ENCODE assay signal across 9 cellular contexts in the genomic region with DNA sequence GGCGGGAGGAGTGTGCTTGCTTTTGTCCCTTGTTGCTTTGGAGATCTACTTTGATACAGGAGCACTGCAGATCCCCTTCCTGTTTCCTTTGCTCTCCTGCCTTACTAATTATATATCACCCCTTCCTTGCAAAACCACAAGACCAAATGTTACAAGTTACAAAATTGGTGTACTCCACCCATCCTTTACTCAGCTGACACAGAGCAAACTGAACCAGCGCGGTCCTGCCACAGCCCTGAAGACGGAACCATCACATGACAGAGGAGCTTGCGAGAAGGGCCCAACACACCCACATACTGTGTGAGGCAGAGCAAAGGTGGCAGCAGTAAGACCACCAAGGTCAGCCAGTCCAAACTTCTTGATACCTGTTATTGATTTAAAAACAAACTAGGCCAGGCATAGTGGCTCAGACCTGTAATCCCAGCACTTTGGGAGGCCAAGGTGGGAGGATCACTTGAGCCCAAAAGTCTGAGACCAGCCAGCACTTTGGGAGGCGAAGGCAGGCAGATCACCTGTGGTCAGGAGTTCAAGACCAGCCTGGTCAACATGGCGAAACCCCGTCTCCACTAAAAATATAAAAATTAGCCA. TPM values are rescaled to one million over a fixed set of nuclear protein-coding genes. Genes with fewer than 3 reads are reported as not detected.
DNase-seq lines count a peak whose midpoint lies in the region; ATAC-seq and TF ChIP-seq lines count a peak whose summit lies in the region.
"Had no signal": no experiment of that assay in that cellular context is flagged by ENCODE, and none has a peak within 500 bp of the region (broad histone marks: within the 10 kb centered on the region; RNA-seq: fewer than 3 reads in every experiment).

No MANE protein-coding gene starts in this region.

- no peaks in the 10 kb centered on the region for H3K36me3 Mint-ChIP-seq in natural killer cell

- H3K27ac ChIP-seq in coronary artery (peak overlapping the region; percentile 51 to 81), upper lobe of right lung (peak overlapping the region; percentile 75), brain microvascular endothelial cell (no peak overlapping the region)
- H3K27ac ChIP-seq: ovary had no signal

- no peaks in the 10 kb centered on the region for H3K27me3 Mint-ChIP-seq in natural killer cell (ENCODE audit: low read depth in 2 of 2)

- no peaks in the 10 kb centered on the region for H3K27me3 ChIP-seq in upper lobe of right lung
- H3K27me3 ChIP-seq in brain microvascular endothelial cell (replicated peaks), result no peaks in the 10 kb centered on the region
- H3K27me3 ChIP-seq: ovary had no signal

- H3K4me3 Mint-ChIP-seq in natural killer cell, result peak overlapping the region; percentile 80

- no peaks in the 10 kb centered on the region for H3K9me3 Mint-ChIP-seq in natural killer cell

- in situ Hi-C loops in brain microvascular endothelial cell (cut with HindIII; ENCODE audit: low pct_ligation_motif_present, low sequenced_read_pairs), result no loop called here

- H3K9me3 ChIP-seq in upper lobe of right lung, result no peaks in the 10 kb centered on the region
- H3K9me3 ChIP-seq: ovary had no signal

- TF ChIP-seq CTCF in coronary artery (IDR thresholded peaks at IDR 0.05), result no peak
- no peak for TF ChIP-seq CTCF in natural killer cell (IDR thresholded peaks at IDR 0.05)
- TF ChIP-seq CTCF in upper lobe of right lung (IDR thresholded peaks at IDR 0.05), result no peak
- TF ChIP-seq CTCF in brain microvascular endothelial cell (IDR thresholded peaks at IDR 0.05; ENCODE audit: low read depth, low read length, missing control alignments), result no peak

- intact Hi-C loops in natural killer cell (cut with micrococcal nuclease) (loop anchor here (1.0 to 2.0 kb wide), 3 partner anchors 9 to 26 kb away; no protein-coding TSS in a partner anchor), upper lobe of right lung (cut with DNase I) (no loop called here)

- peaks cover 77% of the 10 kb centered on the region for H3K4me1 ChIP-seq in upper lobe of right lung

- DNase-seq in GM04503 (ENCODE audit: low read depth) (peak; percentile 31), coronary artery (ENCODE audit: low spot score) (no peak), natural killer cell (peak; percentile 74), upper lobe of right lung (peak; percentile 81), COR-L47 (lab: John Stamatoyannopoulos, UW) (no peak), brain microvascular endothelial cell (no peak)
- peak; percentile 63 for DNase-seq in activated CD4-positive, CD25-positive, alpha-beta regulatory T cell treated with anti-CD3 and anti-CD28 coated beads, Interleukin-2, amount 50 U/mL, for 72 hours

- peaks cover 92 to 95% of the 10 kb centered on the region in 2 donors for H3K4me1 Mint-ChIP-seq in natural killer cell

- no peak overlapping the region for H3K4me3 ChIP-seq in coronary artery
- H3K4me3 ChIP-seq in upper lobe of right lung, result no peak overlapping the region
- no peak overlapping the region for H3K4me3 ChIP-seq in brain microvascular endothelial cell (ENCODE audit: low read depth, low read length)
- H3K4me3 ChIP-seq: ovary had no signal

- H3K36me3 ChIP-seq in upper lobe of right lung (no peaks in the 10 kb centered on the region), brain microvascular endothelial cell (replicated peaks) (no peaks in the 10 kb centered on the region)
- H3K36me3 ChIP-seq: ovary had no signal

- H3K27ac Mint-ChIP-seq in natural killer cell, result peak overlapping the region; percentile 93

- ATAC-seq in HG03442 (IDR thresholded peaks at IDR 0.05; ENCODE audit: unreplicated experiment) (peak; percentile 51), natural killer cell (peak; percentile 76 to 93 (median 86)), upper lobe of right lung (peak; percentile 93)

RNA-seq across cellular contexts. Expression of a gene that starts 33.2 kb away (rescaled TPM):
- total RNA-seq in natural killer cell (100 to 1,000 TPM; 437 to 514 (median 457) TPM), upper lobe of right lung (103 TPM)

Comparison
In these comparisons a context has a peak if more than half of its experiments do, and no peak if none do; other contexts are left out.
1. DNase-seq: peak in GM04503 (single experiment), activated CD4-positive, CD25-positive, alpha-beta regulatory T cell treated with anti-CD3 and anti-CD28 coated beads, Interleukin-2, amount 50 U/mL, for 72 hours (single experiment), natural killer cell (single experiment) and upper lobe of right lung (single experiment); none in coronary artery (single experiment), COR-L47 (single experiment) and brain microvascular endothelial cell (single experiment).
2. Peak in every context shown above with its lines, with median percentiles within 50 percentile points of each other: ATAC-seq.